In genomic region chr6:110874880-110875547, GRCh38 we compare ENCODE assay signal across 8 cellular contexts. TPM values are rescaled to one million over a fixed set of nuclear protein-coding genes. Genes with fewer than 3 reads are reported as not detected.
DNase-seq lines count a peak whose midpoint lies in the region; ATAC-seq and TF ChIP-seq lines count a peak whose summit lies in the region.

No MANE protein-coding gene starts in this region.

- peaks cover 31% of the 10 kb centered on the region for H3K4me1 ChIP-seq in A673 (ENCODE audit: insufficient read depth, low read length, poor library complexity, severe bottlenecking)
- H3K4me1 ChIP-seq in colonic mucosa, result peaks cover 17% of the 10 kb centered on the region

- H3K9ac ChIP-seq in colonic mucosa (ENCODE audit: low read depth in 2 of 2, low read length in 2 of 2), result peak overlapping the region; percentile 97 to 98

- H3K27me3 ChIP-seq in A673 (replicated peaks; ENCODE audit: insufficient read depth, low read depth, low read length, poor library complexity) (no peaks in the 10 kb centered on the region), colonic mucosa (no peaks in the 10 kb centered on the region)

- intact Hi-C loops in A673 (cut with micrococcal nuclease; ENCODE audit: unreplicated experiment), result loop anchor here (5.0 kb wide), 1 partner anchor 348 kb away; no protein-coding TSS in a partner anchor
- intact Hi-C loops in colonic mucosa (cut with DNase I), result loop anchor here (5.0 to 10.0 kb wide), 3 partner anchors 58 to 350 kb away; partner anchors contain the start of gene CDK19

- TSS peak; percentile 69 for BruUV-seq in A673 (replicated peaks; lab: Mats Ljungman, UMichigan)

- CTCF ChIA-PET in A673 (lab: Charles Lee), result interaction anchor here (0.6 kb wide), 1 partner anchor 119 kb away, joined by 3 read pairs; no protein-coding TSS in a partner anchor

- H3K4me3 Mint-ChIP-seq in stimulated activated effector memory CD8-positive, alpha-beta T cell treated with anti-CD3 and anti-CD28 coated beads, Interleukin-12 subunit alpha, Interleukin-12 subunit beta, amount 100 ng/mL, for 72 hours, result peak overlapping the region; percentile 88

- peak overlapping the region; percentile 96 for H3K4me3 ChIP-seq in A673 (ENCODE audit: low read depth, low read length, poor library complexity, severe bottlenecking)
- peak overlapping the region; percentile 90 for H3K4me3 ChIP-seq in colonic mucosa

- no peaks in the 10 kb centered on the region for H3K9me3 Mint-ChIP-seq in stimulated activated effector memory CD8-positive, alpha-beta T cell treated with anti-CD3 and anti-CD28 coated beads, Interleukin-12 subunit alpha, Interleukin-12 subunit beta, amount 100 ng/mL, for 72 hours

- peaks cover 35% of the 10 kb centered on the region for H3K4me1 Mint-ChIP-seq in stimulated activated effector memory CD8-positive, alpha-beta T cell treated with anti-CD3 and anti-CD28 coated beads, Interleukin-12 subunit alpha, Interleukin-12 subunit beta, amount 100 ng/mL, for 72 hours

- H3K9me3 ChIP-seq in A673 (ENCODE audit: low read depth, low read length, poor library complexity, severe bottlenecking) (no peaks in the 10 kb centered on the region), colonic mucosa (no peaks in the 10 kb centered on the region)

- POLR2A ChIA-PET in A673 (lab: Charles Lee; ENCODE audit: low non-redundant PET), result interaction anchor here (0.5 to 1.9 kb wide), 4 partner anchors 9 to 1063 kb away, joined by 3 to 32 read pairs (median 6); partner anchors contain the start of gene CDK19

- H3K36me3 ChIP-seq in A673 (ENCODE audit: insufficient read depth, low read length, poor library complexity, severe bottlenecking) (no peaks in the 10 kb centered on the region), colonic mucosa (no peaks in the 10 kb centered on the region)

- peak; percentile 48 for DNase-seq in A673 (ENCODE audit: low spot score)
- DNase-seq in activated CD4-positive, CD25-positive, alpha-beta regulatory T cell (lab: John Stamatoyannopoulos, UW), result peak; percentile 40 to 53 (median 44)
- peak; percentile 53 for DNase-seq in colonic mucosa
- DNase-seq in lung microvascular endothelial cell (ENCODE audit: low read depth in 2 of 2), result peak; percentile 52 to 63
- peak; percentile 41 to 84 for DNase-seq in stimulated activated effector memory CD8-positive, alpha-beta T cell treated with anti-CD3 and anti-CD28 coated beads, Interleukin-12 subunit alpha, Interleukin-12 subunit beta, amount 100 ng/mL, for 72 hours (ENCODE audit: low spot score in 2 of 2)
- no peak for DNase-seq in foreskin melanocyte

- H3K36me3 Mint-ChIP-seq in stimulated activated effector memory CD8-positive, alpha-beta T cell treated with anti-CD3 and anti-CD28 coated beads, Interleukin-12 subunit alpha, Interleukin-12 subunit beta, amount 100 ng/mL, for 72 hours, result peaks cover 48% of the 10 kb centered on the region

- H3K27ac Mint-ChIP-seq in stimulated activated effector memory CD8-positive, alpha-beta T cell treated with anti-CD3 and anti-CD28 coated beads, Interleukin-12 subunit alpha, Interleukin-12 subunit beta, amount 100 ng/mL, for 72 hours, result peak overlapping the region; percentile 96

- TF ChIP-seq CTCF in A673 (conservative IDR thresholded peaks at IDR 0.05; ENCODE audit: low read depth, low read length) (no peak), colonic mucosa (IDR thresholded peaks at IDR 0.05) (no peak)

- H3K27ac ChIP-seq in A673 (ENCODE audit: low read depth, low read length, poor library complexity, severe bottlenecking), result peak overlapping the region; percentile 92
- peak overlapping the region; percentile 92 for H3K27ac ChIP-seq in colonic mucosa

- ATAC-seq in GM18867 (IDR thresholded peaks at IDR 0.05; ENCODE audit: unreplicated experiment), result peak; percentile 17
- ATAC-seq in HG03439 (IDR thresholded peaks at IDR 0.05; ENCODE audit: unreplicated experiment), result peak; percentile 10
- peak; percentile 4 for ATAC-seq in stimulated activated effector memory CD8-positive, alpha-beta T cell treated with anti-CD3 and anti-CD28 coated beads, Interleukin-12 subunit alpha, Interleukin-12 subunit beta, amount 100 ng/mL, for 72 hours

RNA-seq across cellular contexts. Expression of gene AMD1, which starts 0.4 kb away (rescaled TPM):
- total RNA-seq in A673 (2021) (73.3 and 87.6 TPM in 2 replicates), colonic mucosa (10 to 100 TPM; 70.4 to 72.7 TPM), lung microvascular endothelial cell (33.3 and 45.2 TPM in 2 replicates)

RNA-seq across cellular contexts. Expression of gene CDK19, which starts 59.7 kb away (rescaled TPM):
- total RNA-seq in A673 (2021), result 23.7 and 27.4 TPM in 2 replicates
- 10 to 100 TPM; 20.2 to 36.5 TPM for total RNA-seq in colonic mucosa
- total RNA-seq in lung microvascular endothelial cell, result 5.2 and 6.0 TPM in 2 replicates
